ENCODE assay signal across 8 cellular contexts in the genomic region with DNA sequence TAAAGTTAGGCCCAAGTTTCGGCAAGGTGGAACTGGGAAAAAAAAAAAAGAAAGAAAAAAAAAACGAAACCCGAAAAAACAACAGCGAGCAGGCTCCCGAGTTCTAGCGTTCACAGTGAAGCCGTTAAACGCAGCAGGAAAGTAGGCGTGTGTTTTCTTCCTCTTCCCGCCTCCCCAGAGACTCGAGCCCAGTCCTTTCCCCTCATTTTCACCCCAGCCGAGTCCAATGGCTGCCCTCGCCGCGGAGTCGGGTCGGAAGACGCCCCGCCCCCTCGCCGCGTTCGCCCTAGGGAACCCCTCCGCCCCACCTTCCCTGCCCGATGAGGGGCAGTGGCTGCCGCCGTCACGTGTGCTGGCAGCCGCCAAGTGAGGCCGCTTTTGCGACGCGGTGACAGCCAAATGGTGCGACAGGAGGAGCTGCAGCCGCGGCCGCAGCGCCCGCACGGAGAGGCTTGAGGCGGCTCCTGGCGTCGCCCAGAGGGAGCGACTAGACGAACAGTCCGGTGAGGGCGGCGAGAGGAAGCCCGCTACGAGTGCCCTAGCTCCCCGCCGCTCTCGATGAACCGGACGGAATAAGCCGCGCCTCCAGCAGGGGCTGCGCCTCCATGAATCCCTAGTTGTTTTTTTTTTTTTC. TPM values are rescaled to one million over a fixed set of nuclear protein-coding genes. Genes with fewer than 3 reads are reported as not detected.
DNase-seq lines count a peak whose midpoint lies in the region; ATAC-seq, FAIRE-seq and TF ChIP-seq lines count a peak whose summit lies in the region.

A gene (plus strand): TSS at position 426 of the 634 bp plus-strand sequence. CDS start 308 bp downstream, outside the sequence.

- H3K9me2 ChIP-seq in DOHH2 (replicated peaks; ENCODE audit: control insufficient read depth, low read length) (no peaks in the 10 kb centered on the region), Karpas-422 (replicated peaks; ENCODE audit: insufficient read depth, low read length) (no peaks in the 10 kb centered on the region)

- peaks cover 18% of the 10 kb centered on the region for H3K36me3 ChIP-seq in DOHH2 (ENCODE audit: control insufficient read depth, low read length)
- H3K36me3 ChIP-seq in Karpas-422 (ENCODE audit: insufficient read depth, low read length): peaks cover 7% of the 10 kb centered on the region; the same call in 1 of the 2 replicates
- no peaks in the 10 kb centered on the region for H3K36me3 ChIP-seq in muscle layer of duodenum (ENCODE audit: control insufficient read depth in 1 of 2, insufficient read depth in 2 of 2, low read length in 2 of 2)

- H3K27ac ChIP-seq in DOHH2 (ENCODE audit: low read depth, low read length): peak within 1 kb of the TSS; percentile 92
- peak within 1 kb of the TSS; percentile 77 for H3K27ac ChIP-seq in Karpas-422 (ENCODE audit: low read length)
- H3K27ac ChIP-seq in muscle layer of duodenum (ENCODE audit: low read length): peak within 1 kb of the TSS; percentile 94

- no peaks in the 10 kb centered on the region for H3K9me3 ChIP-seq in DOHH2 (ENCODE audit: control insufficient read depth, insufficient read depth, low read length)
- no peaks in the 10 kb centered on the region for H3K9me3 ChIP-seq in Karpas-422 (ENCODE audit: low read length)
- H3K9me3 ChIP-seq in muscle layer of duodenum (ENCODE audit: control insufficient read depth in 1 of 2, low read length in 2 of 2): no peaks in the 10 kb centered on the region

- FAIRE-seq in RCC 7860 (lab: Jason Lieb, UNC): peak; percentile 95

- peak within 1 kb of the TSS; percentile 88 for H3K9ac ChIP-seq in Karpas-422 (ENCODE audit: low read length)

- peaks cover 21% of the 10 kb centered on the region for H3K4me1 ChIP-seq in DOHH2 (ENCODE audit: control insufficient read depth, low read length)
- H3K4me1 ChIP-seq in Karpas-422 (ENCODE audit: low read length): peaks cover 44% of the 10 kb centered on the region
- H3K4me1 ChIP-seq in muscle layer of duodenum (ENCODE audit: control insufficient read depth in 1 of 2, insufficient read depth in 2 of 2, low read length in 2 of 2): peaks cover 7 to 23% of the 10 kb centered on the region in 2 donors

- no peaks in the 10 kb centered on the region for H3K9me3 Mint-ChIP-seq in activated T-cell treated with anti-CD3 and anti-CD28 coated beads, Interleukin-2, amount 50 U/mL, for 72 hours

- peak within 1 kb of the TSS; percentile 86 for H3K4me3 ChIP-seq in DOHH2 (ENCODE audit: low read length)
- peak within 1 kb of the TSS; percentile 91 for H3K4me3 ChIP-seq in Karpas-422 (ENCODE audit: low read length)
- peak within 1 kb of the TSS; percentile 83 to 84 for H3K4me3 ChIP-seq in muscle layer of duodenum (ENCODE audit: low read depth in 1 of 2, low read length in 2 of 2)

- H3K27ac Mint-ChIP-seq in activated T-cell treated with anti-CD3 and anti-CD28 coated beads, Interleukin-2, amount 50 U/mL, for 72 hours: peak within 1 kb of the TSS; percentile 99

- peaks cover 11% of the 10 kb centered on the region for H3F3A ChIP-seq in DOHH2 (ENCODE audit: control insufficient read depth, insufficient read depth)

- H3K4me1 Mint-ChIP-seq in activated T-cell treated with anti-CD3 and anti-CD28 coated beads, Interleukin-2, amount 50 U/mL, for 72 hours (ENCODE audit: low read depth): peaks cover 49% of the 10 kb centered on the region

- no peak for TF ChIP-seq CTCF in DOHH2 (IDR thresholded peaks at IDR 0.05; ENCODE audit: low read depth, low read length, poor library complexity, severe bottlenecking)

- H3K4me2 ChIP-seq in DOHH2 (ENCODE audit: low read length): peak within 1 kb of the TSS; percentile 75
- H3K4me2 ChIP-seq in Karpas-422 (ENCODE audit: low read depth, low read length, poor library complexity, severe bottlenecking): peak within 1 kb of the TSS; percentile 94

- H3K27me3 ChIP-seq in DOHH2 (ENCODE audit: control insufficient read depth, low read length) (no peaks in the 10 kb centered on the region), Karpas-422 (ENCODE audit: low read length) (0 out of 2 replicates have a peak, but pooled peaks cover 3% of the 10 kb centered on the region), muscle layer of duodenum (ENCODE audit: low read depth, low read length) (no peaks in the 10 kb centered on the region)

- peak within 1 kb of the TSS; percentile 96 to 100 for H3K4me3 Mint-ChIP-seq in activated T-cell treated with anti-CD3 and anti-CD28 coated beads, Interleukin-2, amount 50 U/mL, for 72 hours

- peaks cover 4 to 5% of the 10 kb centered on the region in 2 donors for H3K36me3 Mint-ChIP-seq in activated T-cell treated with anti-CD3 and anti-CD28 coated beads, Interleukin-2, amount 50 U/mL, for 72 hours (ENCODE audit: insufficient read depth in 2 of 2)

- no peaks in the 10 kb centered on the region for H3K27me3 Mint-ChIP-seq in activated T-cell treated with anti-CD3 and anti-CD28 coated beads, Interleukin-2, amount 50 U/mL, for 72 hours (ENCODE audit: low read depth)

- peak; percentile 99 for DNase-seq in Karpas-422
- DNase-seq in RCC 7860 (ENCODE audit: low spot score): peak; percentile 95
- peak; percentile 98 for DNase-seq in activated T-cell treated with anti-CD3 and anti-CD28 coated beads, Interleukin-2, amount 50 U/mL, for 72 hours
- DNase-seq in stimulated activated CD8-positive, alpha-beta memory T cell treated with anti-CD3 and anti-CD28 coated beads, Interleukin-7, amount 100 ng/mL, for 4 hours (ENCODE audit: low read depth in 2 of 2): peak; percentile 92 to 98

- peaks cover 60% of the 10 kb centered on the region for H3K79me2 ChIP-seq in DOHH2 (ENCODE audit: control insufficient read depth, low read length)
- peaks cover 57% of the 10 kb centered on the region for H3K79me2 ChIP-seq in Karpas-422 (ENCODE audit: low read length)

- no peaks in the 10 kb centered on the region for H4K20me1 ChIP-seq in DOHH2 (ENCODE audit: control insufficient read depth, insufficient read depth, low read depth, low read length)
- H4K20me1 ChIP-seq in Karpas-422 (ENCODE audit: insufficient read depth, low read depth, low read length): no peaks in the 10 kb centered on the region; the same call in 1 of the 2 replicates

- peak; percentile 88 for ATAC-seq in GM21825 (IDR thresholded peaks at IDR 0.05; ENCODE audit: unreplicated experiment)
- ATAC-seq in activated T-cell treated with anti-CD3 and anti-CD28 coated beads, Interleukin-2, amount 50 U/mL, for 72 hours (replicated peaks in 1 of 2): peak; percentile 93
- ATAC-seq in esophagus mucosa: peak; percentile 99

- H2AFZ ChIP-seq in Karpas-422 (ENCODE audit: low read length): peak within 1 kb of the TSS; percentile 85

RNA-seq across cellular contexts. Expression of the gene that starts here (rescaled TPM):
- total RNA-seq in Karpas-422 (2014; rRNA removed; shearing (Covaris generic); ENCODE audit: low replicate concordance): 26.3 and 37.1 TPM in 2 replicates
- total RNA-seq in activated T-cell treated with anti-CD3 and anti-CD28 coated beads, Interleukin-2, amount 50 U/mL, for 72 hours: 10 to 100 TPM; 27.4 to 28.1 TPM
- total RNA-seq in esophagus mucosa: 34.5 TPM

Comparison
In these comparisons a context has a peak if more than half of its experiments do, and no peak if none do; other contexts are left out.
1. Peak in every context shown above with its lines: DNase-seq, ATAC-seq, H3K4me3 ChIP-seq and H3K27ac ChIP-seq.